In the genomic region with DNA sequence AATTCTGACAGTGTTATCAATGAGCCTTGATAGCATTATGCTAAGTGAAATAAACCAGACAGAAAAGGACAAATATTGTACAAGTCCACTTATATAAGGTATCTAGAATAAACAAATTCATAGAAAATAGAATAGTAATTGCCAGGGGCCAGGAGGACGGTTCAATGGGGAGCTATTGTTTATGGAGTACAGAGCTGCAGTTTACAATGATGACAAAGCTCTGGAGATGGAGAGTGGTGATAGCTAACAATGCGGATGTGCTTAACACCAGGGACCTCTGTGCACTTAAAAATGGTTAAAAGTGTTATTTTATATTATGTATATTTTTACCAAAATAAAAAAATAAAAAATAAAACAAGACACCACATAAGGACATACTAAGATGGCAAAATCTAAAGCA, we compare ENCODE assay signal across 26 cellular contexts.
"Had no signal": no experiment of that assay in that cellular context is flagged by ENCODE, and none has a peak within 500 bp of the region (broad histone marks: within the 10 kb centered on the region; RNA-seq: fewer than 3 reads in every experiment).

No MANE protein-coding gene starts in this region.

- H3K4me3 ChIP-seq: stomach, suprapubic skin, testis, thoracic aorta, thyroid gland, tibial artery, tibial nerve, transverse colon, upper lobe of left lung, upper lobe of right lung, uterus, vagina had no signal

- H3K9me3 ChIP-seq: stomach, suprapubic skin, testis, thoracic aorta, thyroid gland, tibial artery, tibial nerve, transverse colon, upper lobe of left lung, upper lobe of right lung, uterus, vagina had no signal

- H3K27me3 ChIP-seq: stomach, suprapubic skin, testis, thyroid gland, tibial artery, tibial nerve, transverse colon, upper lobe of left lung, upper lobe of right lung, uterus, vagina had no signal

- FAIRE-seq: urothelium cell line had no signal

- ATAC-seq: stimulated activated effector memory CD8-positive, alpha-beta T cell treated with anti-CD3 and anti-CD28 coated beads, Interleukin-12 subunit alpha, Interleukin-12 subunit beta, amount 100 ng/mL, for 72 hours; stimulated activated memory B cell treated with anti-CD40 and anti-IgM and Interleukin-4, amounts not matched to agents 10 μg/mL and 1 μg/mL and 100 μg/mL, for 72 hours; stimulated activated naive B cell treated with anti-CD40 and anti-IgM and Interleukin-4, amounts not matched to agents 10 μg/mL and 1 μg/mL and 100 μg/mL, for 72 hours; stimulated activated naive CD8-positive, alpha-beta T cell treated with anti-CD3 and anti-CD28 coated beads, Interleukin-15, amount 100 ng/mL, for 72 hours; stimulated activated naive CD8-positive, alpha-beta T cell treated with anti-CD3 and anti-CD28 coated beads, Interleukin-15, Interleukin-2, amounts not matched to agents 100 U/mL and 50 U/mL, for 24 hours; upper lobe of right lung had no signal

- H3K27ac ChIP-seq: stomach, suprapubic skin, testis, thoracic aorta, thyroid gland, tibial artery, tibial nerve, transverse colon, upper lobe of left lung, upper lobe of right lung, uterus, vagina had no signal

- DNase-seq: stimulated activated CD4-positive, alpha-beta T cell treated with anti-CD3 and anti-CD28 coated beads, Interleukin-2, amount 100 ng/mL, for 48 hours; stimulated activated CD4-positive, alpha-beta T cell treated with anti-CD3 and anti-CD28 coated beads, Interleukin-4, amount 100 ng/mL, for 1 hour; stimulated activated CD4-positive, alpha-beta T cell treated with anti-CD3 and anti-CD28 coated beads, Interleukin-4, amount 100 ng/mL, for 24 hours; stimulated activated CD4-positive, alpha-beta T cell treated with anti-CD3 and anti-CD28 coated beads, Interleukin-4, amount 100 ng/mL, for 4 hours; stimulated activated CD8-positive, alpha-beta memory T cell treated with anti-CD3 and anti-CD28 coated beads, Interleukin-4, amount 100 ng/mL, for 48 hours; stimulated activated naive B cell treated with anti-CD40 and anti-IgM and Interleukin-4, amounts not matched to agents 10 μg/mL and 1 μg/mL and 100 μg/mL, for 72 hours; stimulated activated naive CD4-positive, alpha-beta T cell; stimulated activated naive CD8-positive, alpha-beta T cell treated with anti-CD3 and anti-CD28 coated beads, Interleukin-15, amount 100 ng/mL, for 72 hours; stimulated activated naive CD8-positive, alpha-beta T cell treated with anti-CD3 and anti-CD28 coated beads, Interleukin-15, Interleukin-2, amounts not matched to agents 100 U/mL and 50 U/mL, for 24 hours; stomach; substantia nigra; testis; thyroid gland; tibial artery; transverse colon; trophoblast cell; upper lobe of left lung; upper lobe of right lung; uterus had no signal

- H3K36me3 ChIP-seq: stomach, suprapubic skin, thoracic aorta, thyroid gland, tibial artery, tibial nerve, transverse colon, upper lobe of left lung, upper lobe of right lung, uterus, vagina had no signal

- H3K4me1 ChIP-seq: suprapubic skin, testis, thyroid gland, tibial artery, tibial nerve, transverse colon, upper lobe of left lung, upper lobe of right lung, uterus, vagina had no signal
